In genomic region chr19:52786464-52787354, GRCh38 we compare ENCODE assay signal across 8 cellular contexts. TPM values are rescaled to one million over a fixed set of nuclear protein-coding genes. Genes with fewer than 3 reads are reported as not detected.
A peak's percentile ranks its signal among the peaks of the same experiment; 100 is the strongest.
DNase-seq lines count a peak whose midpoint lies in the region; ATAC-seq, FAIRE-seq and TF ChIP-seq lines count a peak whose summit lies in the region.
"Not testable (repeated sequence)": the region's sequence is repeated elsewhere in the genome, so short reads cannot be mapped to it uniquely, and the experiment has no call there.

Gene ZNF600, minus strand, starts transcription at chr19:52786791. Its CDS starts 7,903 bp downstream, at chr19:52778888.

- not testable (repeated sequence) for H3K27me3 ChIP-seq in body of pancreas

- intact Hi-C loops in body of pancreas (cut with DNase I): not testable (repeated sequence)

- TF ChIP-seq POLR2A in GM12892 (IDR thresholded peaks at IDR 0.05; ENCODE audit: low read depth, low read length): peak; percentile 79
- peak; percentile 25 to 77 (median 68) for TF ChIP-seq POLR2A in body of pancreas (IDR thresholded peaks at IDR 0.05)

- H3K4me1 ChIP-seq in body of pancreas: peaks cover 15% of the 10 kb centered on the region

- 1% methylated on average over 33 to 47 of the region's 47 CpGs for WGBS in body of pancreas, 2 donors

- TF ChIP-seq CTCF in VCaP (conservative IDR thresholded peaks at IDR 0.05) (0 out of 2 replicates have a peak, but pooled peaks have one; percentile 21), body of pancreas (IDR thresholded peaks at IDR 0.05) (peak in 6 of 7 experiments; percentile 18 to 55 (median 38))

- DNase-seq in GM12892 (ENCODE audit: insufficient read length): peak; percentile 56
- peak; percentile 4 for DNase-seq in NCI-H2029 treated with DMSO at 0.1 percent for 48 hours (lab: John Stamatoyannopoulos, UW)
- DNase-seq in body of pancreas: peak; percentile 93 to 95 (median 94)
- peak; percentile 38 for DNase-seq in iPS DF 19.7 (ENCODE audit: low read depth, low spot score)
- peak; percentile 45 for DNase-seq in renal cortical epithelial cell (ENCODE audit: low read depth)
- peak; percentile 93 for DNase-seq in ureter (ENCODE audit: low spot score)

- H3K4me3 ChIP-seq in body of pancreas: peak within 1 kb of the TSS; percentile 62 to 95

- H3K27ac ChIP-seq in VCaP: peak within 1 kb of the TSS; percentile 71
- peak within 1 kb of the TSS; percentile 52 to 81 (median 76) for H3K27ac ChIP-seq in body of pancreas

- peak; percentile 88 for FAIRE-seq in GM12892 (lab: Jason Lieb, UNC)

- peak; percentile 98 for ATAC-seq in HG02852 (IDR thresholded peaks at IDR 0.05; ENCODE audit: unreplicated experiment)
- ATAC-seq in body of pancreas: peak; percentile 99

- not testable (repeated sequence) for H3K9me3 ChIP-seq in body of pancreas

- H3K36me3 ChIP-seq in body of pancreas (replicated peaks in 1 of 2; ENCODE audit: insufficient read depth in 1 of 2, low read depth in 2 of 2): not testable (repeated sequence)

RNA-seq across cellular contexts. Expression of gene ZNF600, which starts in this region (rescaled TPM):
- polyA plus RNA-seq in GM12892 (2012; ENCODE audit: missing spikeins): 12.6 TPM
- total RNA-seq in body of pancreas: 10 to 100 TPM in 1 of 2 donors, 1 to 10 TPM in 1; 7.3 to 10.9 TPM
- 10.2 and 10.8 TPM in 2 replicates for total RNA-seq in renal cortical epithelial cell
- 23.0 TPM for total RNA-seq in ureter

Comparison
In these comparisons a context has a peak if more than half of its experiments do, and no peak if none do; other contexts are left out.
1. Peak in every context shown above with its lines: DNase-seq, ATAC-seq, H3K4me3 ChIP-seq and H3K27ac ChIP-seq.
2. DNase-seq: peak in every context shown above with its lines; median percentile 94 in body of pancreas; 93 in ureter; 56 in GM12892; 45 in renal cortical epithelial cell; 38 in iPS DF 19.7; 4 in NCI-H2029 treated with DMSO at 0.1 percent for 48 hours.